In genomic region chr10:5818894-5819293, GRCh38 we compare ENCODE assay signal across 1 cellular context.
TF ChIP-seq lines count a peak whose summit lies in the region.

No MANE protein-coding gene starts in this region.

TF ChIP-seq in WTC11, 78 proteins besides CTCF, POLR2A, EP300 and RAD21 (continued from another document):
- TF ChIP-seq IRF1 (CRISPR knock-in tag; IDR thresholded peaks at IDR 0.05) (no peak), ATF2 (CRISPR knock-in tag; IDR thresholded peaks at IDR 0.05; ENCODE audit: borderline replicate concordance, low read depth) (no peak), E2F5 (CRISPR knock-in tag; IDR thresholded peaks at IDR 0.05) (no peak), MLX (CRISPR knock-in tag; IDR thresholded peaks at IDR 0.05) (no peak), ESRRA (CRISPR knock-in tag; IDR thresholded peaks at IDR 0.05; ENCODE audit: borderline replicate concordance) (no peak), ATF6 (CRISPR knock-in tag; IDR thresholded peaks at IDR 0.05) (no peak), ZNF416 (CRISPR knock-in tag; IDR thresholded peaks at IDR 0.05) (no peak), NFATC4 (CRISPR knock-in tag; IDR thresholded peaks at IDR 0.05) (no peak), CBFB (CRISPR knock-in tag; IDR thresholded peaks at IDR 0.05; ENCODE audit: low read depth) (no peak), E2F1 (CRISPR knock-in tag; IDR thresholded peaks at IDR 0.05) (no peak)
